ENCODE assay signal across 14 cellular contexts in genomic region chr16:1532081-1532760, GRCh38. TPM values are rescaled to one million over a fixed set of nuclear protein-coding genes. Genes with fewer than 3 reads are reported as not detected.
DNase-seq lines count a peak whose midpoint lies in the region; ATAC-seq, FAIRE-seq and TF ChIP-seq lines count a peak whose summit lies in the region.
"Had no signal": no experiment of that assay in that cellular context is flagged by ENCODE, and none has a peak within 500 bp of the region (broad histone marks: within the 10 kb centered on the region; RNA-seq: fewer than 3 reads in every experiment).

No MANE protein-coding gene starts in this region.

- no peaks in the 10 kb centered on the region for H3K79me2 ChIP-seq in K562 (ENCODE audit: control insufficient read depth, insufficient read depth, low read length)

- H3K27me3 Mint-ChIP-seq in HFFc6 (ENCODE audit: insufficient read depth) (peaks cover 3% of the 10 kb centered on the region), nephron progenitor cell (ENCODE audit: low read depth, poor library complexity) (peaks cover 9% of the 10 kb centered on the region)

- POLR2A ChIA-PET in K562 (lab: Yijun Ruan, JAX), result interaction anchor here (1.1 kb wide), 1 partner anchor 19 kb away, joined by 4 read pairs; no protein-coding TSS in a partner anchor

- H3K9me3 Mint-ChIP-seq in HFFc6 (no peaks in the 10 kb centered on the region), nephron progenitor cell (no peaks in the 10 kb centered on the region)

- no peak for TF ChIP-seq EP300 in K562 (IDR thresholded peaks at IDR 0.05; ENCODE audit: low read length)

- H3K27ac ChIP-seq in K562 (ENCODE audit: extremely low read depth, low read depth, low read length) (no peak overlapping the region), stomach smooth muscle (ENCODE audit: low read length) (peak overlapping the region; percentile 88), WERI-Rb-1 (no peak overlapping the region)

- intact Hi-C loops in K562 (cut with micrococcal nuclease), result no loop called here

- no peak overlapping the region for H2AFZ ChIP-seq in K562 (ENCODE audit: low read depth, low read length)

- peaks cover 12% of the 10 kb centered on the region; the same call in 1 of the 2 replicates for H4K20me1 ChIP-seq in K562 (replicated peaks; ENCODE audit: control insufficient read depth, insufficient read depth, low read length)

- TF ChIP-seq POLR2A in K562 (conservative IDR thresholded peaks at IDR 0.05), result no peak

- DNase-seq in HFFc6 (peak; percentile 3), K562 (ENCODE audit: extremely low read depth in 1 of 4, low spot score in 3 of 4) (no peak), left lobe of liver (ENCODE audit: low spot score) (no peak), GM19239 (ENCODE audit: insufficient read length, low spot score) (no peak), nephron progenitor cell (no peak), cortex of kidney (lab: John Stamatoyannopoulos, UW) (no peak), WERI-Rb-1 (no peak)
- DNase-seq: GF-D8, head of caudate nucleus had no signal

- in situ Hi-C loops in K562 (cut with MboI), result no loop called here

- H3K4me1 Mint-ChIP-seq in HFFc6 (ENCODE audit: low read depth) (peaks cover 60% of the 10 kb centered on the region), nephron progenitor cell (peaks cover 31% of the 10 kb centered on the region)

- TF ChIP-seq RAD21 in K562 (CRISPR knock-in tag; conservative IDR thresholded peaks at IDR 0.05 in 1 of 2, IDR thresholded peaks at IDR 0.05 in 1 of 2), result no peak

- H3K9ac ChIP-seq in K562 (ENCODE audit: insufficient read depth in 1 of 2, low read depth in 2 of 2, low read length in 2 of 2), result peak overlapping the region in 1 of 2 experiments; percentile 61; a peak in 1 of 4 replicates
- peak overlapping the region; percentile 49 to 55 for H3K9ac ChIP-seq in stomach smooth muscle (ENCODE audit: low read length in 2 of 2)

- CTCF ChIA-PET in K562 (lab: Yijun Ruan, JAX; ENCODE audit: low intra/inter-chr PET ratio), result no interaction called here

- H3K4me3 ChIP-seq in K562 (no peak overlapping the region), stomach smooth muscle (ENCODE audit: low read length in 2 of 2) (peak overlapping the region in 1 of 2 donors; percentile 78), WERI-Rb-1 (ENCODE audit: low read depth, low read length) (no peak overlapping the region)

- H3K27ac Mint-ChIP-seq in HFFc6 (peak overlapping the region; percentile 78), nephron progenitor cell (no peak overlapping the region)

- H3K36me3 ChIP-seq in K562 (ENCODE audit: control insufficient read depth, insufficient read depth, low read length) (no peaks in the 10 kb centered on the region), stomach smooth muscle (ENCODE audit: control insufficient read depth in 2 of 2, insufficient read depth in 2 of 2, low read length in 2 of 2) (peaks cover 0 to 11% of the 10 kb centered on the region in 2 donors), WERI-Rb-1 (no peaks in the 10 kb centered on the region; the same call in 1 of the 2 replicates)

- no peaks in the 10 kb centered on the region for H3K9me3 ChIP-seq in K562 (replicated peaks; ENCODE audit: control insufficient read depth, insufficient read depth, low read depth, low read length)
- H3K9me3 ChIP-seq in stomach smooth muscle (ENCODE audit: control insufficient read depth in 2 of 2, low read length in 2 of 2), result no peaks in the 10 kb centered on the region
- H3K9me3 ChIP-seq in WERI-Rb-1 (ENCODE audit: severe bottlenecking), result no peaks in the 10 kb centered on the region

- H3K27me3 ChIP-seq in K562 (ENCODE audit: control insufficient read depth in 2 of 2, insufficient read depth in 2 of 2, low read length in 2 of 2), result peaks cover 21 to 85% of the 10 kb centered on the region in 2 experiments; a peak in 4 of 5 replicates
- no peaks in the 10 kb centered on the region for H3K27me3 ChIP-seq in stomach smooth muscle (ENCODE audit: control insufficient read depth in 1 of 2, insufficient read depth in 2 of 2, low read length in 2 of 2)
- no peaks in the 10 kb centered on the region for H3K27me3 ChIP-seq in WERI-Rb-1 (ENCODE audit: insufficient read depth, low read depth, severe bottlenecking)

- no peak overlapping the region for H3K4me2 ChIP-seq in K562 (ENCODE audit: insufficient read depth, low read length)

- peaks cover 23% of the 10 kb centered on the region for H3K36me3 Mint-ChIP-seq in HFFc6 (ENCODE audit: low read depth)
- no peaks in the 10 kb centered on the region for H3K36me3 Mint-ChIP-seq in nephron progenitor cell (ENCODE audit: low read depth)

- H3K9me1 ChIP-seq in K562 (ENCODE audit: control insufficient read depth, insufficient read depth, low read length), result no peaks in the 10 kb centered on the region

- FAIRE-seq in K562 (lab: Jason Lieb, UNC) (peak; percentile 26), GM19239 (lab: Jason Lieb, UNC) (no peak)
- FAIRE-seq: astrocyte, TTC549 had no signal

- BruUV-seq in K562 (replicated peaks; lab: Mats Ljungman, UMichigan), result no TSS peak

- WGBS in K562 (ENCODE audit: insufficient coverage, low coverage, missing lambda C conversion rate), result 20% methylated on average over 26 of the region's 28 CpGs

- ATAC-seq in K562, result no peak
- peak; percentile 68 for ATAC-seq in left lobe of liver

- H3K4me3 Mint-ChIP-seq in HFFc6 (peak overlapping the region; percentile 50), nephron progenitor cell (no peak overlapping the region)

- TF ChIP-seq CTCF in HFFc6 (IDR thresholded peaks at IDR 0.05), result no peak
- TF ChIP-seq CTCF in K562 (IDR thresholded peaks at IDR 0.05 in 2 of 3, conservative IDR thresholded peaks at IDR 0.05 in 1 of 3; ENCODE audit: insufficient read depth in 2 of 3, low read depth in 1 of 3, low read length in 3 of 3), result no peak
- TF ChIP-seq CTCF in nephron progenitor cell (IDR thresholded peaks at IDR 0.05), result no peak
- TF ChIP-seq CTCF in WERI-Rb-1 (IDR thresholded peaks at IDR 0.05; ENCODE audit: low read depth, low read length), result no peak

- H3K4me1 ChIP-seq in K562 (replicated peaks in 1 of 2; ENCODE audit: control insufficient read depth in 2 of 2, insufficient read depth in 2 of 2, low read length in 2 of 2) (peaks cover 4 to 75% of the 10 kb centered on the region in 2 experiments; a peak in 3 of 5 replicates), stomach smooth muscle (ENCODE audit: control insufficient read depth, insufficient read depth, low read length) (peaks cover 67% of the 10 kb centered on the region)

RNA-seq across cellular contexts. Expression of gene TMEM204, which starts 1.2 kb away (rescaled TPM):
- total RNA-seq in HFFc6 (2021; fragmentation: NEBNext Ultra II Directional; extraction: Animal tissue kit (Norgen Biotek cat#: 25700)), result 10 to 100 TPM; 15.4 to 28.5 (median 16.2) TPM
- total RNA-seq in K562 (2011; cell fraction: chromatin; rRNA removed; ENCODE audit: low replicate concordance), result not detected in 2 replicates
- total RNA-seq in K562 (2011; cell fraction: nucleolus; rRNA removed), result not detected in 2 replicates
- total RNA-seq in K562 (2011; cell fraction: nucleoplasm; rRNA removed), result not detected in 2 replicates
- not detected in 2 replicates for total RNA-seq in K562 (2014; rRNA removed)
- not detected in 2 replicates for total RNA-seq in K562 (2014; rRNA removed; fragmentation: Illumina TruSeq; extraction: Trizol)
- total RNA-seq in K562 (2015; rRNA removed; fragmentation: Illumina TruSeq; extraction: Trizol), result not detected in 2 replicates
- total RNA-seq in K562 (2021), result 0.18 TPM in 1 of 2 replicates, not detected in the other
- polyA plus RNA-seq in K562 (2011; rRNA removed), result not detected in 2 replicates
- not detected in 2 replicates for polyA plus RNA-seq in K562 (2011; cell fraction: cytosol; rRNA removed)
- not detected in 2 replicates for polyA plus RNA-seq in K562 (2011; cell fraction: nucleus; rRNA removed)
- 0.09 and 0.29 TPM in 2 replicates for polyA plus RNA-seq in K562 (2012)
- polyA plus RNA-seq in K562 (2014; fragmentation: Illumina TruSeq; extraction: Trizol), result not detected in 2 replicates
- polyA plus RNA-seq in K562 (2014; fragmentation: Nextera tagmentation; extraction: Ambion mirVana), result under 1 TPM in 1 of 2 experiments, not detected in 1; 0.04 TPM
- not detected in 2 replicates for polyA plus RNA-seq in K562 (2014; rRNA removed)
- not detected in 2 replicates for polyA minus RNA-seq in K562 (2011; rRNA and poly(A)+ RNA removed)
- not detected in 2 replicates for polyA minus RNA-seq in K562 (2011; cell fraction: cytosol; rRNA and poly(A)+ RNA removed)
- not detected in 2 replicates for polyA minus RNA-seq in K562 (2011; cell fraction: nucleus; rRNA and poly(A)+ RNA removed)
- 7.2 TPM for total RNA-seq in left lobe of liver
- total RNA-seq: astrocyte, LHCN-M2 had no signal

RNA-seq across cellular contexts. Expression of gene TELO2, which starts 39.1 kb away (rescaled TPM):
- total RNA-seq in HFFc6 (2021; fragmentation: NEBNext Ultra II Directional; extraction: Animal tissue kit (Norgen Biotek cat#: 25700)), result 10 to 100 TPM; 28.6 to 37.4 (median 34.8) TPM
- 105 and 266 TPM in 2 replicates for total RNA-seq in K562 (2011; cell fraction: chromatin; rRNA removed; ENCODE audit: low replicate concordance)
- 180 and 212 TPM in 2 replicates for total RNA-seq in K562 (2011; cell fraction: nucleolus; rRNA removed)
- 109 and 112 TPM in 2 replicates for total RNA-seq in K562 (2011; cell fraction: nucleoplasm; rRNA removed)
- total RNA-seq in K562 (2014; rRNA removed) (35.1 and 47.4 TPM in 2 replicates), K562 (2014; rRNA removed; fragmentation: Illumina TruSeq; extraction: Trizol) (1.7 and 3.0 TPM in 2 replicates), K562 (2015; rRNA removed; fragmentation: Illumina TruSeq; extraction: Trizol) (21.2 and 21.9 TPM in 2 replicates), K562 (2021) (77.4 and 91.8 TPM in 2 replicates), left lobe of liver (36.4 TPM)
- polyA plus RNA-seq in K562 (2011; rRNA removed) (14.5 and 24.6 TPM in 2 replicates), K562 (2014; fragmentation: Illumina TruSeq; extraction: Trizol) (8.2 and 29.3 TPM in 2 replicates), K562 (2014; fragmentation: Nextera tagmentation; extraction: Ambion mirVana) (1 to 10 TPM in 1 of 2 experiments, under 1 TPM in 1; 0.51 to 1.4 TPM), K562 (2014; rRNA removed) (60.2 and 63.2 TPM in 2 replicates)
- polyA plus RNA-seq in K562 (2011; cell fraction: cytosol; rRNA removed), result 19.9 and 53.3 TPM in 2 replicates
- 229 and 359 TPM in 2 replicates for polyA plus RNA-seq in K562 (2011; cell fraction: nucleus; rRNA removed)
- 48.2 and 53.0 TPM in 2 replicates for polyA plus RNA-seq in K562 (2012)
- polyA minus RNA-seq in K562 (2011; rRNA and poly(A)+ RNA removed), result 5.7 and 6.3 TPM in 2 replicates
- 24.3 and 30.0 TPM in 2 replicates for polyA minus RNA-seq in K562 (2011; cell fraction: cytosol; rRNA and poly(A)+ RNA removed)
- polyA minus RNA-seq in K562 (2011; cell fraction: nucleus; rRNA and poly(A)+ RNA removed), result 48.3 and 54.8 TPM in 2 replicates

RNA-seq across cellular contexts. Expression of gene PTX4, which starts 43.5 kb away (rescaled TPM):
- total RNA-seq in HFFc6 (2021; fragmentation: NEBNext Ultra II Directional; extraction: Animal tissue kit (Norgen Biotek cat#: 25700)), result under 1 TPM in 4 of 6 experiments, not detected in 2; 0.14 to 0.24 (median 0.18) TPM
- not detected in 2 replicates for total RNA-seq in K562 (2011; cell fraction: chromatin; rRNA removed; ENCODE audit: low replicate concordance)
- total RNA-seq in K562 (2011; cell fraction: nucleolus; rRNA removed), result not detected in 2 replicates
- not detected in 2 replicates for total RNA-seq in K562 (2011; cell fraction: nucleoplasm; rRNA removed)
- total RNA-seq in K562 (2014; rRNA removed) (not detected in 2 replicates), K562 (2014; rRNA removed; fragmentation: Illumina TruSeq; extraction: Trizol) (not detected in 2 replicates), K562 (2015; rRNA removed; fragmentation: Illumina TruSeq; extraction: Trizol) (not detected in 2 replicates), K562 (2021) (0.11 and 0.38 TPM in 2 replicates), left lobe of liver (not detected)
- polyA plus RNA-seq in K562 (2011; rRNA removed) (not detected in 2 replicates), K562 (2014; fragmentation: Illumina TruSeq; extraction: Trizol) (not detected in 2 replicates), K562 (2014; fragmentation: Nextera tagmentation; extraction: Ambion mirVana) (not detected), K562 (2014; rRNA removed) (not detected in 2 replicates)
- 0.07 TPM in 1 of 2 replicates, not detected in the other for polyA plus RNA-seq in K562 (2011; cell fraction: cytosol; rRNA removed)
- 0.09 TPM in 1 of 2 replicates, not detected in the other for polyA plus RNA-seq in K562 (2011; cell fraction: nucleus; rRNA removed)
- polyA plus RNA-seq in K562 (2012), result not detected in 2 replicates
- polyA minus RNA-seq in K562 (2011; rRNA and poly(A)+ RNA removed), result not detected in 2 replicates
- not detected in 2 replicates for polyA minus RNA-seq in K562 (2011; cell fraction: cytosol; rRNA and poly(A)+ RNA removed)
- polyA minus RNA-seq in K562 (2011; cell fraction: nucleus; rRNA and poly(A)+ RNA removed), result not detected in 2 replicates
- total RNA-seq: astrocyte, LHCN-M2, pulmonary artery endothelial cell had no signal

RNA-seq across cellular contexts. Expression of gene CLCN7, which starts 57.4 kb away (rescaled TPM):
- total RNA-seq in HFFc6 (2021; fragmentation: NEBNext Ultra II Directional; extraction: Animal tissue kit (Norgen Biotek cat#: 25700)), result 10 to 100 TPM; 47.5 to 62.6 (median 51.3) TPM
- 211 and 640 TPM in 2 replicates for total RNA-seq in K562 (2011; cell fraction: chromatin; rRNA removed; ENCODE audit: low replicate concordance)
- total RNA-seq in K562 (2011; cell fraction: nucleolus; rRNA removed), result 395 and 397 TPM in 2 replicates
- total RNA-seq in K562 (2011; cell fraction: nucleoplasm; rRNA removed), result 230 and 249 TPM in 2 replicates
- total RNA-seq in K562 (2014; rRNA removed), result 56.3 and 60.8 TPM in 2 replicates
- total RNA-seq in K562 (2014; rRNA removed; fragmentation: Illumina TruSeq; extraction: Trizol), result 8.4 and 10.7 TPM in 2 replicates
- total RNA-seq in K562 (2015; rRNA removed; fragmentation: Illumina TruSeq; extraction: Trizol), result 19.6 and 22.4 TPM in 2 replicates
- total RNA-seq in K562 (2021), result 85.3 and 97.0 TPM in 2 replicates
- 18.2 and 29.5 TPM in 2 replicates for polyA plus RNA-seq in K562 (2011; rRNA removed)
- 15.2 and 41.1 TPM in 2 replicates for polyA plus RNA-seq in K562 (2011; cell fraction: cytosol; rRNA removed)
- polyA plus RNA-seq in K562 (2011; cell fraction: nucleus; rRNA removed), result 239 and 402 TPM in 2 replicates
- polyA plus RNA-seq in K562 (2012), result 92.4 and 190 TPM in 2 replicates
- polyA plus RNA-seq in K562 (2014; fragmentation: Illumina TruSeq; extraction: Trizol), result 18.7 and 39.3 TPM in 2 replicates
- under 1 TPM; 0.06 TPM for polyA plus RNA-seq in K562 (2014; fragmentation: Nextera tagmentation; extraction: Ambion mirVana)
- polyA plus RNA-seq in K562 (2014; rRNA removed), result 81.5 and 126 TPM in 2 replicates
- polyA minus RNA-seq in K562 (2011; rRNA and poly(A)+ RNA removed), result 9.3 and 23.0 TPM in 2 replicates
- 19.6 and 27.9 TPM in 2 replicates for polyA minus RNA-seq in K562 (2011; cell fraction: cytosol; rRNA and poly(A)+ RNA removed)
- 70.2 and 71.9 TPM in 2 replicates for polyA minus RNA-seq in K562 (2011; cell fraction: nucleus; rRNA and poly(A)+ RNA removed)
- total RNA-seq in left lobe of liver, result 51.9 TPM
